ENCODE assay signal across 16 cellular contexts in the genomic region with DNA sequence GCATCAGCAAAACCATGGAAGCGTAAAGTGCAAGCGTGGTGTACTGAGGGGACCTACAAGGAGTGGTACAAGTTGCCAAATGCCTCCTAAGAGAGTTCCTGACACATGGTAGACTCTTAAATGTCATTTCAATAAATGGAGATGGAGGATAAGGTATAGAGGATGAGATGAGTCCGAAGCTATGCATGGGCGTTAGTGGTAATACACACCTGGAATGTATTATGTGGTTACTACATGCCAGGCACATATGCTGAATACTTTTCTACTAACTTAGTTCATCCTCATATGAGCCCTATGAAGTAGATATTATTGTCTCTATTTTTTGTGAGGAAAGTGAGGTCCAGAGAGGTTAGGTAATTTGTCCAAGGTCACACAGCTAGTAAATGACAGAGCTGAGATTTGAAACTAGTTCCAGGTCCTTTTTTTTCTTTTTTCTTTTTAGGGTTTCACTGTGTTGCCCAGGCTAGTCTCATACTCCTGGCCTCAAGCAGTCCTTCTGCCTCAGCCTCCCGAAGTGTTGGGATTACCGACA.
"Had no signal": no experiment of that assay in that cellular context is flagged by ENCODE, and none has a peak within 500 bp of the region (broad histone marks: within the 10 kb centered on the region; RNA-seq: fewer than 3 reads in every experiment).

No MANE protein-coding gene starts in this region.

- H3K27ac Mint-ChIP-seq: activated naive CD8-positive, alpha-beta T cell treated with anti-CD3 and anti-CD28 coated beads, Interleukin-2, amount 50 U/mL, for 24 hours; natural killer cell had no signal

- H3K27me3 ChIP-seq: sigmoid colon, tibial nerve, vagina had no signal

- H3K36me3 ChIP-seq: prostate gland, sigmoid colon, tibial nerve, vagina had no signal

- H3K4me1 ChIP-seq: prostate gland had no signal

- H3K27ac ChIP-seq: prostate gland, vagina had no signal

- H3K9me3 ChIP-seq: mucosa of descending colon, prostate gland, sigmoid colon, tibial nerve, vagina had no signal

- H3K9me3 Mint-ChIP-seq: activated naive CD8-positive, alpha-beta T cell treated with anti-CD3 and anti-CD28 coated beads, Interleukin-2, amount 50 U/mL, for 24 hours; natural killer cell had no signal

- H3K4me3 Mint-ChIP-seq: activated naive CD8-positive, alpha-beta T cell treated with anti-CD3 and anti-CD28 coated beads, Interleukin-2, amount 50 U/mL, for 24 hours; natural killer cell had no signal

- H3K4me3 ChIP-seq: mucosa of descending colon, prostate gland, sigmoid colon, tibial nerve, vagina had no signal

- H3K27me3 Mint-ChIP-seq: activated naive CD8-positive, alpha-beta T cell treated with anti-CD3 and anti-CD28 coated beads, Interleukin-2, amount 50 U/mL, for 24 hours had no signal

- H3K36me3 Mint-ChIP-seq: natural killer cell had no signal

- DNase-seq: activated CD4-positive, alpha-beta T cell treated with anti-CD3 and anti-CD28 coated beads for 1 hour; activated CD4-positive, alpha-beta T cell treated with anti-CD3 and anti-CD28 coated beads, Interleukin-2, amount 50 U/mL, for 4 hours; activated naive CD4-positive, alpha-beta T cell; activated naive CD8-positive, alpha-beta T cell treated with anti-CD3 and anti-CD28 coated beads, Interleukin-2, amount 50 U/mL, for 24 hours; activated T-cell treated with anti-CD3 and anti-CD28 coated beads for 4 hours; left colon; mucosa of descending colon; natural killer cell; sigmoid colon; stimulated activated CD4-positive, alpha-beta T cell treated with anti-CD3 and anti-CD28 coated beads, Interleukin-2, amount 100 ng/mL, for 24 hours; T-helper 9 cell had no signal

- ATAC-seq: activated naive CD8-positive, alpha-beta T cell treated with anti-CD3 and anti-CD28 coated beads, Interleukin-2, amount 50 U/mL, for 24 hours; left colon; natural killer cell had no signal

- FAIRE-seq: astrocyte, endometrium had no signal
